In the genomic region with DNA sequence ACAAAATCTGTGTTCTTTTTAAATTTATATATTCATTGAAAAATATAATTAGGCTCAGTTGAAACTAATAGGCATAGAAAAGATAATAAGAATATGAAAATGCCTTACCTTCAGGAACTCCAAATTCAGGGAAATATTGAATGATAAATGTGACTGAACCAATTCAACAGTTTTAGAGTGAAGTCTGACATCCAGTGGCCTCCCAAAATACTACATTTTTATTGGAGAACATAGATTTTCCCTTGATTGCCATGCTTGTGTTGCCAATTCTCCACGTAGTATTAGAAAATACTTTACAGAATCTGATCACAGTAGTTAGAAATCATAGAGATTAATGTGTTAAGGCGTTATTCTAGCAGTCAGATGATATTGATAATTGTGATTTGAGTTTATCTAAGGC, we compare ENCODE assay signal across 12 cellular contexts.
A peak's percentile ranks its signal among the peaks of the same experiment; 100 is the strongest.
DNase-seq lines count a peak whose midpoint lies in the region; ATAC-seq, FAIRE-seq and TF ChIP-seq lines count a peak whose summit lies in the region.
"Had no signal": no experiment of that assay in that cellular context is flagged by ENCODE, and none has a peak within 500 bp of the region (broad histone marks: within the 10 kb centered on the region; RNA-seq: fewer than 3 reads in every experiment).

No MANE protein-coding gene starts in this region.

- peak; percentile 59 to 62 for TF ChIP-seq RAD21 in A549 (conservative IDR thresholded peaks at IDR 0.05 in 1 of 2, IDR thresholded peaks at IDR 0.05 in 1 of 2)

- intact Hi-C loops in ascending aorta (cut with DNase I), result loop anchor here (10.0 kb wide), 1 partner anchor 1426 kb away; no protein-coding TSS in a partner anchor

- POLR2A ChIA-PET in A549 (lab: Yijun Ruan, JAX), result no interaction called here
- POLR2A ChIA-PET in HEK293 (lab: Yijun Ruan, JAX), result no interaction called here

- ATAC-seq in A549, result no peak
- peak; percentile 29 for ATAC-seq in foreskin keratinocyte
- ATAC-seq in GM18520 (IDR thresholded peaks at IDR 0.05; ENCODE audit: unreplicated experiment), result no peak
- ATAC-seq in HG03442 (IDR thresholded peaks at IDR 0.05; ENCODE audit: unreplicated experiment), result no peak

- no peak overlapping the region for H3K4me3 ChIP-seq in A549
- H3K4me3 ChIP-seq in HEK293 (ENCODE audit: low read depth, low read length), result no peak overlapping the region
- no peak overlapping the region for H3K4me3 ChIP-seq in ascending aorta

- DNase-seq in A549 (ENCODE audit: low read depth in 1 of 2, low spot score in 1 of 2) (peak in 1 of 2 experiments; percentile 21), SK-MEL-5 (ENCODE audit: low read depth, low spot score) (peak; percentile 39), foreskin keratinocyte (peak in 1 of 2 donors; percentile 17), ascending aorta (ENCODE audit: low spot score in 2 of 2) (no peak), middle frontal gyrus (ENCODE audit: extremely low spot score, low spot score) (no peak)
- DNase-seq: C1 segment of cervical spinal cord; central memory CD4-positive, alpha-beta T cell; NCI-H2029 treated with DMSO at 0.1 percent for 48 hours had no signal

- WGBS in A549 (ENCODE audit: missing lambda C conversion rate), result 5% methylated on average over 2 of the region's 2 CpGs

- TF ChIP-seq EP300 in A549 (IDR thresholded peaks at IDR 0.05), result no peak

- TF ChIP-seq POLR2A in A549 (IDR thresholded peaks at IDR 0.05; ENCODE audit: low read length), result no peak

- H3K27ac ChIP-seq in A549 (no peak overlapping the region), HEK293 (ENCODE audit: extremely low read depth, low read depth, low read length) (no peak overlapping the region), foreskin keratinocyte (no peak overlapping the region), ascending aorta (no peak overlapping the region)
- H3K27ac ChIP-seq: neutrophil had no signal

- CTCF ChIA-PET in A549 (lab: Yijun Ruan, JAX) (interaction anchor here (5.8 kb wide), 1 partner anchor 1776 kb away, joined by 58 read pairs; no protein-coding TSS in a partner anchor), HEK293 (lab: Yijun Ruan, JAX) (interaction anchor here (0.6 kb wide), 2 partner anchors 36 to 1259 kb away, joined by 3 read pairs; no protein-coding TSS in a partner anchor)

- no peaks in the 10 kb centered on the region for H3K36me3 ChIP-seq in HEK293 (ENCODE audit: control insufficient read depth in 2 of 2, insufficient read depth in 1 of 2, low read length in 2 of 2)
- H3K36me3 ChIP-seq in ascending aorta, result no peaks in the 10 kb centered on the region
- H3K36me3 ChIP-seq: neutrophil had no signal

- H3K4me2 ChIP-seq in A549, result no peak overlapping the region

- FAIRE-seq in A549 (lab: Jason Lieb, UNC), result no peak

- TF ChIP-seq CTCF in A549 (IDR thresholded peaks at IDR 0.05), result peak; percentile 48
- no peak for TF ChIP-seq CTCF in HEK293 (tag by site-specific recombination; IDR thresholded peaks at IDR 0.05)
- peak; percentile 67 for TF ChIP-seq CTCF in foreskin keratinocyte (conservative IDR thresholded peaks at IDR 0.05)
- TF ChIP-seq CTCF in ascending aorta (IDR thresholded peaks at IDR 0.05), result no peak

- no peaks in the 10 kb centered on the region for H3K9me3 ChIP-seq in A549
- H3K9me3 ChIP-seq in HEK293 (ENCODE audit: control insufficient read depth, insufficient read depth, low read depth, low read length), result no peaks in the 10 kb centered on the region
- H3K9me3 ChIP-seq in ascending aorta, result no peaks in the 10 kb centered on the region
- H3K9me3 ChIP-seq: neutrophil had no signal

- H3K27me3 ChIP-seq in foreskin keratinocyte (peaks cover 9% of the 10 kb centered on the region), ascending aorta (no peaks in the 10 kb centered on the region)

- in situ Hi-C loops in SK-MEL-5 (cut with HindIII; ENCODE audit: low pct_unique_long_range_greater_than_20kb, low sequenced_read_pairs), result no loop called here

- H3K4me1 ChIP-seq in A549 (no peaks in the 10 kb centered on the region), HEK293 (ENCODE audit: control insufficient read depth, insufficient read depth, low read length) (peaks cover 5% of the 10 kb centered on the region), foreskin keratinocyte (no peaks in the 10 kb centered on the region), ascending aorta (no peaks in the 10 kb centered on the region)

TF ChIP-seq in A549, 52 proteins besides CTCF, POLR2A, EP300 and RAD21:
- TF ChIP-seq HOXB13 (CRISPR knock-in tag; IDR thresholded peaks at IDR 0.05; ENCODE audit: low read depth) (no peak), TFCP2L1 (CRISPR knock-in tag; IDR thresholded peaks at IDR 0.05) (no peak), MYC (IDR thresholded peaks at IDR 0.05; ENCODE audit: borderline replicate concordance, low read length) (no peak), SMC3 (IDR thresholded peaks at IDR 0.05) (peak; percentile 58; the same call in 2 of the 3 replicates)

TF ChIP-seq in HEK293, 187 proteins besides CTCF, POLR2A, EP300 and RAD21:
- no peak for TF ChIP-seq ZNF221 (tag by site-specific recombination; IDR thresholded peaks at IDR 0.05; ENCODE audit: borderline replicate concordance)
- no peak for TF ChIP-seq INSM2 (tag by site-specific recombination; IDR thresholded peaks at IDR 0.05)
- no peak for TF ChIP-seq ZNF404 (tag by site-specific recombination; IDR thresholded peaks at IDR 0.05)
- TF ChIP-seq SETDB1 (IDR thresholded peaks at IDR 0.05; ENCODE audit: insufficient read length, low read length), result no peak
- no peak for TF ChIP-seq RBAK (tag by site-specific recombination; IDR thresholded peaks at IDR 0.05)
- no peak for TF ChIP-seq ZNF664 (tag by site-specific recombination; IDR thresholded peaks at IDR 0.05)
- no peak for TF ChIP-seq ZBTB11 (tag by site-specific recombination; conservative IDR thresholded peaks at IDR 0.05; ENCODE audit: low read depth)
- TF ChIP-seq SP7 (tag by site-specific recombination; IDR thresholded peaks at IDR 0.05), result no peak
- peak; percentile 61 for TF ChIP-seq ZNF654 (tag by site-specific recombination; IDR thresholded peaks at IDR 0.05; ENCODE audit: low read depth)
- no peak for TF ChIP-seq ZNF394 (tag by site-specific recombination; IDR thresholded peaks at IDR 0.05; ENCODE audit: borderline replicate concordance)
- peak; percentile 61; the same call in 1 of the 2 replicates for TF ChIP-seq ZNF660 (tag by site-specific recombination; IDR thresholded peaks at IDR 0.05)
- TF ChIP-seq PRDM6 (tag by site-specific recombination; IDR thresholded peaks at IDR 0.05), result no peak

Comparison
In these comparisons a context has a peak if more than half of its experiments do, and no peak if none do; other contexts are left out.
1. CTCF ChIP-seq: peak in A549 (single experiment) and foreskin keratinocyte (single experiment); none in HEK293 (single experiment) and ascending aorta (0 of 3).
2. Of the 5 proteins assayed by ChIP-seq in both HEK293 and A549: peak only in HEK293: none; only in A549: CTCF; in both: none; in neither: 4.